ENCODE assay signal across 29 cellular contexts in the genomic region with DNA sequence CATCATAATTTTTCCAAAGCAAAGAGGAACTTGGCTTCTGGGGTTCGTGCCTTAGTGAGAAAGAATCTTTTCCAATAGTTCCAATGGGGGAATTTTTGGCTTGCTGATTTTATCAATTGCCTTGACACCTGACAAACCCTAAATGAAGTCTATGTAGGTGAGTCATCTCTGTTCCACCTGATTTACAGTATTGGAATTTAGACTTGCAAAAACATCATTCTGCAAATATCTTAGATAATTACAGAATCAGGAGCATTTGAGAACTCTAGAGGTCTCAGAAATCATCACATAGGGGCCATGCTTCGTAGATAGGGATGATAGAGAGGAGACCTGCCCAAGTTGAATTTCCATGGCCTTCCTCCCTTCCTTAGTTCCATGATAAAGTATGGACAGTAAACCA.
"Had no signal": no experiment of that assay in that cellular context is flagged by ENCODE, and none has a peak within 500 bp of the region (broad histone marks: within the 10 kb centered on the region; RNA-seq: fewer than 3 reads in every experiment).

No MANE protein-coding gene starts in this region.

- ATAC-seq: natural killer cell; psoas muscle; right cardiac atrium; sciatic nerve; stimulated activated memory B cell treated with anti-CD40 and anti-IgM and Interleukin-4, amounts not matched to agents 10 μg/mL and 1 μg/mL and 100 μg/mL, for 72 hours; stimulated activated naive CD8-positive, alpha-beta T cell treated with anti-CD3 and anti-CD28 coated beads, Interleukin-15, amount 100 ng/mL, for 72 hours; stimulated activated naive CD8-positive, alpha-beta T cell treated with anti-CD3 and anti-CD28 coated beads, Interleukin-15, Interleukin-2, amounts not matched to agents 100 U/mL and 50 U/mL, for 24 hours had no signal

- FAIRE-seq: urothelium cell line had no signal

- H3K36me3 ChIP-seq: ovary, tibial artery, transverse colon, upper lobe of left lung, vagina had no signal

- H3K4me2 ChIP-seq: neural progenitor cell, smooth muscle cell had no signal

- H3K27ac ChIP-seq: neural progenitor cell, ovary, parathyroid adenoma, psoas muscle, skin epidermis, spleen, suprapubic skin, testis, tibial artery, transverse colon, upper lobe of left lung, vagina had no signal

- H2AFZ ChIP-seq: neural progenitor cell, parathyroid adenoma had no signal

- DNase-seq: natural killer cell; occipital lobe; ovary; posterior cingulate gyrus; psoas muscle; right cardiac atrium; spleen; stimulated activated CD4-positive, alpha-beta T cell treated with anti-CD3 and anti-CD28 coated beads, Interleukin-12 subunit alpha, Interleukin-12 subunit beta, amount 100 ng/mL, for 4 hours; stimulated activated CD4-positive, alpha-beta T cell treated with anti-CD3 and anti-CD28 coated beads, Interleukin-1b, Interleukin-23, amount 100 ng/mL, for 48 hours; stimulated activated CD4-positive, alpha-beta T cell treated with anti-CD3 and anti-CD28 coated beads, Interleukin-4, amount 100 ng/mL, for 1 hour; stimulated activated CD4-positive, alpha-beta T cell treated with anti-CD3 and anti-CD28 coated beads, Interleukin-4, amount 100 ng/mL, for 4 hours; stimulated activated CD8-positive, alpha-beta memory T cell treated with anti-CD3 and anti-CD28 coated beads, Interleukin-4, amount 100 ng/mL, for 48 hours; stimulated activated naive CD4-positive, alpha-beta T cell; stimulated activated naive CD8-positive, alpha-beta T cell treated with anti-CD3 and anti-CD28 coated beads, Interleukin-15, amount 100 ng/mL, for 72 hours; stimulated activated naive CD8-positive, alpha-beta T cell treated with anti-CD3 and anti-CD28 coated beads, Interleukin-15, Interleukin-2, amounts not matched to agents 100 U/mL and 50 U/mL, for 24 hours; substantia nigra; testis; tibial artery; transverse colon; upper lobe of left lung had no signal

- H3K27me3 ChIP-seq: neural progenitor cell, ovary, spleen, suprapubic skin, testis, tibial artery, transverse colon, upper lobe of left lung, vagina had no signal

- H3K4me1 ChIP-seq: parathyroid adenoma, psoas muscle, spleen, suprapubic skin, testis, tibial artery, upper lobe of left lung, vagina had no signal

- H3K4me3 ChIP-seq: neural progenitor cell, ovary, psoas muscle, skin epidermis, smooth muscle cell, spleen, suprapubic skin, testis, tibial artery, transverse colon, upper lobe of left lung, vagina had no signal

- H3K79me2 ChIP-seq: parathyroid adenoma had no signal

- H3K9me3 ChIP-seq: ovary, psoas muscle, spleen, suprapubic skin, testis, tibial artery, transverse colon, upper lobe of left lung, vagina had no signal

- H3K9ac ChIP-seq: neural progenitor cell, parathyroid adenoma had no signal
